In genomic region chr1:37926061-37926924, GRCh38 we compare ENCODE assay signal across 8 cellular contexts. TPM values are rescaled to one million over a fixed set of nuclear protein-coding genes. Genes with fewer than 3 reads are reported as not detected.
DNase-seq lines count a peak whose midpoint lies in the region; ATAC-seq, FAIRE-seq and TF ChIP-seq lines count a peak whose summit lies in the region.

No MANE protein-coding gene starts in this region.

- H3K4me1 Mint-ChIP-seq in activated CD8-positive, alpha-beta memory T cell treated with anti-CD3 and anti-CD28 coated beads, Interleukin-2, amount 10 ng/mL, durations not matched to agents 7 days and 5 days: peaks cover 52% of the 10 kb centered on the region
- peaks cover 52% of the 10 kb centered on the region for H3K4me1 Mint-ChIP-seq in activated naive CD8-positive, alpha-beta T cell (ENCODE audit: low read depth)
- H3K4me1 Mint-ChIP-seq in stimulated activated memory B cell treated with anti-CD40 and anti-IgM and Interleukin-4, amounts not matched to agents 10 μg/mL and 1 μg/mL and 100 μg/mL, for 72 hours: peaks cover 72% of the 10 kb centered on the region

- H3K9ac ChIP-seq in colonic mucosa (ENCODE audit: low read depth in 2 of 2, low read length in 2 of 2): no peak overlapping the region

- DNase-seq in activated CD8-positive, alpha-beta memory T cell treated with anti-CD3 and anti-CD28 coated beads, Interleukin-2, amount 10 ng/mL, durations not matched to agents 7 days and 5 days: no peak
- no peak for DNase-seq in activated CD8-positive, alpha-beta memory T cell treated with anti-CD3 and anti-CD28 coated beads, Interleukin-2, amount 50 U/mL, for 4 hours
- DNase-seq in colonic mucosa (no peak), RCC 7860 (ENCODE audit: low spot score) (no peak), NCI-H524 treated with DMSO at 0.1 percent for 48 hours (lab: John Stamatoyannopoulos, UW) (no peak)

- no peak overlapping the region for H3K27ac ChIP-seq in colonic mucosa

- CTCF ChIA-PET in activated CD8-positive, alpha-beta memory T cell treated with anti-CD3 and anti-CD28 coated beads, Interleukin-2, amount 10 ng/mL, durations not matched to agents 7 days and 5 days (lab: Charles Lee): interaction anchor here (1.0 to 1.4 kb wide), 5 partner anchors 10 to 67 kb away, joined by 3 to 5 read pairs (median 3); partner anchors contain the start of genes MTF1 and SF3A3

- no peaks in the 10 kb centered on the region for H3K27me3 Mint-ChIP-seq in activated CD8-positive, alpha-beta memory T cell treated with anti-CD3 and anti-CD28 coated beads, Interleukin-2, amount 10 ng/mL, durations not matched to agents 7 days and 5 days
- H3K27me3 Mint-ChIP-seq in activated naive CD8-positive, alpha-beta T cell: no peaks in the 10 kb centered on the region
- H3K27me3 Mint-ChIP-seq in stimulated activated memory B cell treated with anti-CD40 and anti-IgM and Interleukin-4, amounts not matched to agents 10 μg/mL and 1 μg/mL and 100 μg/mL, for 72 hours: no peaks in the 10 kb centered on the region

- H3K9me3 ChIP-seq in colonic mucosa: no peaks in the 10 kb centered on the region

- peak; percentile 31 for ATAC-seq in activated CD8-positive, alpha-beta memory T cell treated with anti-CD3 and anti-CD28 coated beads, Interleukin-2, amount 10 ng/mL, durations not matched to agents 7 days and 5 days
- ATAC-seq in HG03095 (IDR thresholded peaks at IDR 0.05; ENCODE audit: unreplicated experiment): peak; percentile 46
- peak; percentile 59 for ATAC-seq in stimulated activated memory B cell treated with anti-CD40 and anti-IgM and Interleukin-4, amounts not matched to agents 10 μg/mL and 1 μg/mL and 100 μg/mL, for 72 hours

- TF ChIP-seq CTCF in colonic mucosa (IDR thresholded peaks at IDR 0.05): no peak

- no peaks in the 10 kb centered on the region for H3K9me3 Mint-ChIP-seq in activated CD8-positive, alpha-beta memory T cell treated with anti-CD3 and anti-CD28 coated beads, Interleukin-2, amount 10 ng/mL, durations not matched to agents 7 days and 5 days (ENCODE audit: low read depth)
- H3K9me3 Mint-ChIP-seq in activated naive CD8-positive, alpha-beta T cell (ENCODE audit: low read depth): no peaks in the 10 kb centered on the region
- H3K9me3 Mint-ChIP-seq in stimulated activated memory B cell treated with anti-CD40 and anti-IgM and Interleukin-4, amounts not matched to agents 10 μg/mL and 1 μg/mL and 100 μg/mL, for 72 hours: no peaks in the 10 kb centered on the region

- no peak for FAIRE-seq in RCC 7860 (lab: Jason Lieb, UNC)

- H3K4me3 Mint-ChIP-seq in activated CD8-positive, alpha-beta memory T cell treated with anti-CD3 and anti-CD28 coated beads, Interleukin-2, amount 10 ng/mL, durations not matched to agents 7 days and 5 days: peak overlapping the region; percentile 36
- peak overlapping the region; percentile 24 for H3K4me3 Mint-ChIP-seq in activated naive CD8-positive, alpha-beta T cell
- H3K4me3 Mint-ChIP-seq in stimulated activated memory B cell treated with anti-CD40 and anti-IgM and Interleukin-4, amounts not matched to agents 10 μg/mL and 1 μg/mL and 100 μg/mL, for 72 hours: peak overlapping the region; percentile 71

- H3K27me3 ChIP-seq in colonic mucosa: no peaks in the 10 kb centered on the region

- H3K4me1 ChIP-seq in colonic mucosa: peaks cover 5% of the 10 kb centered on the region

- intact Hi-C loops in colonic mucosa (cut with DNase I): no loop called here

- H3K36me3 ChIP-seq in colonic mucosa: no peaks in the 10 kb centered on the region

- H3K36me3 Mint-ChIP-seq in activated CD8-positive, alpha-beta memory T cell treated with anti-CD3 and anti-CD28 coated beads, Interleukin-2, amount 10 ng/mL, durations not matched to agents 7 days and 5 days: peaks cover 22% of the 10 kb centered on the region
- H3K36me3 Mint-ChIP-seq in activated naive CD8-positive, alpha-beta T cell: peaks cover 2% of the 10 kb centered on the region
- peaks cover 25% of the 10 kb centered on the region for H3K36me3 Mint-ChIP-seq in stimulated activated memory B cell treated with anti-CD40 and anti-IgM and Interleukin-4, amounts not matched to agents 10 μg/mL and 1 μg/mL and 100 μg/mL, for 72 hours

- no peak overlapping the region for H3K4me3 ChIP-seq in colonic mucosa

- H3K27ac Mint-ChIP-seq in activated CD8-positive, alpha-beta memory T cell treated with anti-CD3 and anti-CD28 coated beads, Interleukin-2, amount 10 ng/mL, durations not matched to agents 7 days and 5 days: peak overlapping the region; percentile 80
- H3K27ac Mint-ChIP-seq in activated naive CD8-positive, alpha-beta T cell: peak overlapping the region; percentile 85
- H3K27ac Mint-ChIP-seq in stimulated activated memory B cell treated with anti-CD40 and anti-IgM and Interleukin-4, amounts not matched to agents 10 μg/mL and 1 μg/mL and 100 μg/mL, for 72 hours: peak overlapping the region; percentile 88

RNA-seq across cellular contexts. Expression of gene INPP5B, which starts 20.6 kb away (rescaled TPM):
- total RNA-seq in activated CD8-positive, alpha-beta memory T cell treated with anti-CD3 and anti-CD28 coated beads, Interleukin-2, amount 10 ng/mL, durations not matched to agents 7 days and 5 days: 10 to 100 TPM; 37.6 to 39.9 TPM
- 10 to 100 TPM; 14.3 to 24.6 TPM for total RNA-seq in colonic mucosa
